In genomic region chr20:44719841-44720240, GRCh38 we compare ENCODE assay signal across 20 cellular contexts. TPM values are rescaled to one million over a fixed set of nuclear protein-coding genes. Genes with fewer than 3 reads are reported as not detected.
DNase-seq lines count a peak whose midpoint lies in the region; ATAC-seq and TF ChIP-seq lines count a peak whose summit lies in the region.
"Had no signal": no experiment of that assay in that cellular context is flagged by ENCODE, and none has a peak within 500 bp of the region (broad histone marks: within the 10 kb centered on the region; RNA-seq: fewer than 3 reads in every experiment).

No MANE protein-coding gene starts in this region.

- TF ChIP-seq CTCF in right atrium auricular region (IDR thresholded peaks at IDR 0.05) (no peak), esophagus muscularis mucosa (IDR thresholded peaks at IDR 0.05) (no peak), sigmoid colon (IDR thresholded peaks at IDR 0.05) (no peak)

- intact Hi-C loops in left ventricle myocardium superior (cut with micrococcal nuclease) (no loop called here), esophagus muscularis mucosa (cut with DNase I) (no loop called here), sigmoid colon (cut with DNase I) (loop anchor here (10.0 kb wide), 1 partner anchor 405 kb away; the partner anchor contains the start of gene FITM2)

- H3K4me3 Mint-ChIP-seq in activated CD8-positive, alpha-beta memory T cell treated with anti-CD3 and anti-CD28 coated beads, Interleukin-2, amount 10 ng/mL, durations not matched to agents 7 days and 5 days, result no peak overlapping the region
- H3K4me3 Mint-ChIP-seq: neural progenitor cell had no signal

- no peak for TF ChIP-seq POLR2A in esophagus muscularis mucosa (IDR thresholded peaks at IDR 0.05; ENCODE audit: low read depth)
- no peak for TF ChIP-seq POLR2A in sigmoid colon (IDR thresholded peaks at IDR 0.05)

- H3K4me1 Mint-ChIP-seq in activated CD8-positive, alpha-beta memory T cell treated with anti-CD3 and anti-CD28 coated beads, Interleukin-2, amount 10 ng/mL, durations not matched to agents 7 days and 5 days, result peaks cover 2% of the 10 kb centered on the region

- CTCF ChIA-PET in activated CD8-positive, alpha-beta memory T cell treated with anti-CD3 and anti-CD28 coated beads, Interleukin-2, amount 10 ng/mL, durations not matched to agents 7 days and 5 days (lab: Charles Lee), result interaction anchor here (5.5 kb wide), 1 partner anchor 13 kb away, joined by 20 read pairs; no protein-coding TSS in a partner anchor

- ATAC-seq in left ventricle myocardium superior, result no peak
- no peak for ATAC-seq in HG02970 (IDR thresholded peaks at IDR 0.05; ENCODE audit: low FRiP score, unreplicated experiment)
- no peak for ATAC-seq in activated CD8-positive, alpha-beta memory T cell treated with anti-CD3 and anti-CD28 coated beads, Interleukin-2, amount 10 ng/mL, durations not matched to agents 7 days and 5 days

- TF ChIP-seq EP300 in esophagus muscularis mucosa (IDR thresholded peaks at IDR 0.05) (no peak), sigmoid colon (IDR thresholded peaks at IDR 0.05) (no peak)

- H3K27ac Mint-ChIP-seq in activated CD8-positive, alpha-beta memory T cell treated with anti-CD3 and anti-CD28 coated beads, Interleukin-2, amount 10 ng/mL, durations not matched to agents 7 days and 5 days, result no peak overlapping the region
- H3K27ac Mint-ChIP-seq: neural progenitor cell had no signal

- H3K27me3 ChIP-seq in right atrium auricular region (no peaks in the 10 kb centered on the region), esophagus muscularis mucosa (no peaks in the 10 kb centered on the region), sigmoid colon (no peaks in the 10 kb centered on the region)
- H3K27me3 ChIP-seq: neural progenitor cell had no signal

- no peaks in the 10 kb centered on the region for H3K36me3 Mint-ChIP-seq in activated CD8-positive, alpha-beta memory T cell treated with anti-CD3 and anti-CD28 coated beads, Interleukin-2, amount 10 ng/mL, durations not matched to agents 7 days and 5 days
- H3K36me3 Mint-ChIP-seq: neural progenitor cell had no signal

- H3K27ac ChIP-seq in right atrium auricular region (peak overlapping the region; percentile 66 to 87), esophagus muscularis mucosa (replicated peaks in 1 of 4) (peak overlapping the region; percentile 80 to 88 (median 85)), sigmoid colon (peak overlapping the region; percentile 49 to 83 (median 65))
- H3K27ac ChIP-seq: C4-2B, foreskin keratinocyte, neural progenitor cell had no signal

- H3K9me3 Mint-ChIP-seq in activated CD8-positive, alpha-beta memory T cell treated with anti-CD3 and anti-CD28 coated beads, Interleukin-2, amount 10 ng/mL, durations not matched to agents 7 days and 5 days (ENCODE audit: low read depth), result no peaks in the 10 kb centered on the region
- H3K9me3 Mint-ChIP-seq: neural progenitor cell had no signal

- no peak for DNase-seq in right atrium auricular region (ENCODE audit: low spot score)
- no peak for DNase-seq in left ventricle myocardium superior
- no peak for DNase-seq in esophagus muscularis mucosa (ENCODE audit: extremely low spot score)
- no peak for DNase-seq in sigmoid colon
- no peak for DNase-seq in NCI-H2081 treated with DMSO at 0.1 percent for 48 hours (lab: John Stamatoyannopoulos, UW)
- no peak for DNase-seq in NCI-H510A (lab: John Stamatoyannopoulos, UW)
- DNase-seq in activated CD8-positive, alpha-beta memory T cell treated with anti-CD3 and anti-CD28 coated beads, Interleukin-2, amount 10 ng/mL, durations not matched to agents 7 days and 5 days, result no peak
- DNase-seq: ACHN; activated gamma-delta T cell; foreskin keratinocyte; NCI-H1105 treated with DMSO at 0.1 percent for 48 hours; NCI-H526 treated with DMSO at 0.1 percent for 48 hours; Right ventricle myocardium superior; stimulated activated CD4-positive, alpha-beta T cell treated with anti-CD3 and anti-CD28 coated beads, Interleukin-15, amount 100 ng/mL, for 24 hours had no signal

- H3K27me3 Mint-ChIP-seq in activated CD8-positive, alpha-beta memory T cell treated with anti-CD3 and anti-CD28 coated beads, Interleukin-2, amount 10 ng/mL, durations not matched to agents 7 days and 5 days, result no peaks in the 10 kb centered on the region

- H3K36me3 ChIP-seq in right atrium auricular region (no peaks in the 10 kb centered on the region), esophagus muscularis mucosa (peaks cover 0 to 12% (median 5%) of the 10 kb centered on the region in 4 donors), sigmoid colon (no peaks in the 10 kb centered on the region)
- H3K36me3 ChIP-seq: neural progenitor cell had no signal

- H3K4me3 ChIP-seq in right atrium auricular region (no peak overlapping the region), esophagus muscularis mucosa (no peak overlapping the region), sigmoid colon (no peak overlapping the region)
- H3K4me3 ChIP-seq: neural progenitor cell had no signal

- peaks cover 0 to 56% of the 10 kb centered on the region in 2 donors for H3K4me1 ChIP-seq in right atrium auricular region
- peaks cover 38 to 81% (median 71%) of the 10 kb centered on the region in 4 donors for H3K4me1 ChIP-seq in esophagus muscularis mucosa
- peaks cover 0 to 31% (median 24%) of the 10 kb centered on the region in 4 donors for H3K4me1 ChIP-seq in sigmoid colon
- H3K4me1 ChIP-seq: neural progenitor cell had no signal

- H3K9me3 ChIP-seq in right atrium auricular region (no peaks in the 10 kb centered on the region), esophagus muscularis mucosa (no peaks in the 10 kb centered on the region), sigmoid colon (peaks cover 0 to 2% (median 0%) of the 10 kb centered on the region in 4 donors)

- whole genome bisulfite sequencing in esophagus muscularis mucosa, result 88% methylated on average over 9 of the region's 19 CpGs
- WGBS in sigmoid colon, 2 donors, result 90 to 94% methylated on average over 19 of the region's 19 CpGs

RNA-seq across cellular contexts. Expression of gene CCN5, which starts 4.7 kb away (rescaled TPM):
- total RNA-seq in right atrium auricular region, result 100 to 1,000 TPM in 1 of 2 donors, 10 to 100 TPM in 1; 85.1 to 118 TPM
- total RNA-seq in left ventricle myocardium superior, result 19.5 TPM
- 100 to 1,000 TPM; 350 to 833 (median 456) TPM for total RNA-seq in esophagus muscularis mucosa
- 10 to 100 TPM in 3 of 4 donors, 1 to 10 TPM in 1; 5.0 to 48.7 (median 18.5) TPM for total RNA-seq in sigmoid colon
- polyA plus RNA-seq in sigmoid colon, result 10 to 100 TPM in 1 of 3 donors, 1 to 10 TPM in 2; 1.0 to 21.0 (median 2.8) TPM
- total RNA-seq in activated CD8-positive, alpha-beta memory T cell treated with anti-CD3 and anti-CD28 coated beads, Interleukin-2, amount 10 ng/mL, durations not matched to agents 7 days and 5 days, result not detected
- total RNA-seq: foreskin keratinocyte; mononuclear cell; T-helper 1 cell treated with Interleukin-12 subunit alpha and Interleukin-12 subunit beta and Interleukin-4 antibody, amounts not matched to agents 30 ng/mL and 1 ng/mL, for 36 hours had no signal
- polyA plus RNA-seq: foreskin keratinocyte, keratinocyte had no signal

RNA-seq across cellular contexts. Expression of gene KCNK15, which starts 25.8 kb away (rescaled TPM):
- total RNA-seq in right atrium auricular region (1 to 10 TPM; 1.4 to 3.7 TPM), left ventricle myocardium superior (0.25 TPM), esophagus muscularis mucosa (1 to 10 TPM; 3.6 to 5.6 (median 5.0) TPM), sigmoid colon (1 to 10 TPM in 2 of 4 donors, under 1 TPM in 2; 0.55 to 2.1 (median 1.0) TPM)
- under 1 TPM in 2 of 3 donors, not detected in 1; 0.28 to 0.60 TPM for polyA plus RNA-seq in sigmoid colon
- total RNA-seq in activated CD8-positive, alpha-beta memory T cell treated with anti-CD3 and anti-CD28 coated beads, Interleukin-2, amount 10 ng/mL, durations not matched to agents 7 days and 5 days, result not detected
- total RNA-seq: foreskin keratinocyte had no signal
- polyA plus RNA-seq: keratinocyte had no signal

Comparison
In these comparisons a context has a peak if more than half of its experiments do, and no peak if none do; other contexts are left out.
1. RNA of gene CCN5, which starts 4.7 kb away (total RNA-seq): 350 to 833 TPM in esophagus muscularis mucosa, 85.1 to 118 TPM in right atrium auricular region, 5.0 to 48.7 TPM in sigmoid colon and 19.5 TPM in left ventricle myocardium superior (single experiment); not detected in activated CD8-positive, alpha-beta memory T cell treated with anti-CD3 and anti-CD28 coated beads, Interleukin-2, amount 10 ng/mL, durations not matched to agents 7 days and 5 days; every median in the first group is over 4 times any median in the second.
2. Peak in every context shown above with its lines, with median percentiles within 50 percentile points of each other: H3K27ac ChIP-seq.